9 cellular contexts compared by ENCODE assay signal in the genomic region with DNA sequence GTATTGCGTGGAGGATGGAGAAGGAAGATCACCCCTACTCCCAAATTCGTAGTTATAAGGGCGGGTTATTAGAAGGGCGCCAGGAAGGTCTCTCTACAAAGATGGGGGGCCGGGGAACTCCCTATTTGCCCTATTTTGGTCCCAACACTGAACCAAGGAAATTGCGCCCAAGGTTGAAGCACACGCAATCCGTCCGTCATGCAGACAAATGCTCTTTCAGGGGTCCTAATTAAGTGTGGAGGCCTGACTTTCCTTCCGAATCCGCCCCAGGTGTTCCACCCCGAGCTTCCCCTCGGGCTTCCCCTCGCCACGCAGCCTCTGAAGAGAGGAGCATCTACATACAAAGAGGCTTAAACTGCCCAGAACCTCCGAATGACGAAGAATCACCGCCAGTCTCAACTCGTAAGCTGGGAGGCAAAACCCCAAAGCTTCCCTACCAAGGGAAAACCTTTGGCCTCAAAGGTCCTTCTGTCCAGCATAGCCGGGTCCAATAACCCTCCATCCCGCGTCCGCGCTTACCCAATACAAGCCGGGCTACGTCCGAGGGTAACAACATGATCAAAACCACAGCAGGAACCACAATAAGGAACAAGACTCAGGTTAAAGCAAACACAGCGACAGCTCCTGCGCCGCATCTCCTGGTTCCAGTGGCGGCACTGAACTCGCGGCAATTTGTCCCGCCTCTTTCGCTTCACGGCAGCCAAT. TPM values are rescaled to one million over a fixed set of nuclear protein-coding genes. Genes with fewer than 3 reads are reported as not detected.
DNase-seq lines count a peak whose midpoint lies in the region; ATAC-seq and TF ChIP-seq lines count a peak whose summit lies in the region.
"Had no signal": no experiment of that assay in that cellular context is flagged by ENCODE, and none has a peak within 500 bp of the region (broad histone marks: within the 10 kb centered on the region; RNA-seq: fewer than 3 reads in every experiment).

A gene (minus strand): TSS at position 658 of the 705 bp plus-strand sequence. CDS start 102 bp downstream, at position 556.

- no peaks in the 10 kb centered on the region for H3K9me3 ChIP-seq in CD4-positive, alpha-beta T cell (ENCODE audit: control insufficient read depth, low read length)
- H3K9me3 ChIP-seq in naive thymus-derived CD4-positive, alpha-beta T cell (ENCODE audit: control insufficient read depth in 2 of 3, low read length in 3 of 3): no peaks in the 10 kb centered on the region

- no peaks in the 10 kb centered on the region for H3K27me3 Mint-ChIP-seq in CD4-positive, alpha-beta T cell
- H3K27me3 Mint-ChIP-seq in naive thymus-derived CD4-positive, alpha-beta T cell: no peaks in the 10 kb centered on the region

- POLR2A ChIA-PET in CD4-positive, alpha-beta T cell (lab: Charles Lee): interaction anchor here (0.7 to 11.9 kb wide), 27 partner anchors 8 to 443 kb away, joined by 3 to 773 read pairs (median 6); a partner anchor contains a TSS
- POLR2A ChIA-PET in RWPE1 (lab: Yijun Ruan, JAX; ENCODE audit: low non-redundant PET): interaction anchor here (0.9 kb wide), 1 partner anchor 77 kb away, joined by 3 read pairs; no protein-coding TSS in a partner anchor
- POLR2A ChIA-PET in naive thymus-derived CD4-positive, alpha-beta T cell (lab: Charles Lee): interaction anchor here (0.9 to 9.0 kb wide), 24 partner anchors 9 to 245 kb away, joined by 3 to 779 read pairs (median 5); a partner anchor contains a TSS

- H3K4me1 ChIP-seq in naive thymus-derived CD4-positive, alpha-beta T cell (ENCODE audit: control insufficient read depth in 2 of 2, insufficient read depth in 2 of 2, low read length in 2 of 2): peaks cover 25 to 28% of the 10 kb centered on the region in 2 donors

- peaks cover 55% of the 10 kb centered on the region for H3K4me1 Mint-ChIP-seq in CD4-positive, alpha-beta T cell (ENCODE audit: low read depth)
- H3K4me1 Mint-ChIP-seq in naive thymus-derived CD4-positive, alpha-beta T cell: peaks cover 37 to 60% (median 39%) of the 10 kb centered on the region in 7 donors

- peak within 1 kb of the TSS; percentile 93 for H3K4me3 ChIP-seq in naive thymus-derived CD4-positive, alpha-beta T cell (ENCODE audit: low read length)

- TF ChIP-seq CTCF in CD4-positive, alpha-beta T cell (IDR thresholded peaks at IDR 0.05): no peak
- no peak for TF ChIP-seq CTCF in RWPE1 (conservative IDR thresholded peaks at IDR 0.05; ENCODE audit: low read depth)

- intact Hi-C loops in CD4-positive, alpha-beta T cell (cut with DNase I, micrococcal nuclease): loop anchor here (1.0 to 10.0 kb wide), 10 partner anchors 17 to 443 kb away; a partner anchor contains a TSS
- intact Hi-C loops in naive thymus-derived CD4-positive, alpha-beta T cell (cut with micrococcal nuclease): loop anchor here (1.0 to 10.0 kb wide), 21 partner anchors 9 to 765 kb away; a partner anchor contains a TSS

- H3K4me3 Mint-ChIP-seq in CD4-positive, alpha-beta T cell: no peak within 1 kb of the TSS
- H3K4me3 Mint-ChIP-seq in naive thymus-derived CD4-positive, alpha-beta T cell: no peak within 1 kb of the TSS
- H3K4me3 Mint-ChIP-seq: T-helper 1 cell treated with Interleukin-12 subunit alpha and Interleukin-12 subunit beta and Interleukin-4 antibody, amounts not matched to agents 30 μg/mL and 1 μg/mL, for 36 hours had no signal

- peak within 1 kb of the TSS; percentile 99 for H3K27ac ChIP-seq in CD4-positive, alpha-beta T cell (ENCODE audit: low read depth, low read length)
- H3K27ac ChIP-seq in RWPE1: peak within 1 kb of the TSS; percentile 96
- peak within 1 kb of the TSS; percentile 98 for H3K27ac ChIP-seq in naive thymus-derived CD4-positive, alpha-beta T cell (ENCODE audit: low read depth, low read length)

- peak in 6 of 10 experiments; percentile 6 to 46 (median 25) for DNase-seq in CD4-positive, alpha-beta T cell
- no peak for DNase-seq in RWPE1 (ENCODE audit: low spot score)
- DNase-seq in effector CD4-positive, alpha-beta T cell: peak; percentile 34
- DNase-seq in naive thymus-derived CD4-positive, alpha-beta T cell: peak in 2 of 9 donors; percentile 8 to 73
- no peak for DNase-seq in cortex of kidney (lab: John Stamatoyannopoulos, UW)
- DNase-seq in GOT3 (lab: John Stamatoyannopoulos, UW): no peak

- H3K9me3 Mint-ChIP-seq in CD4-positive, alpha-beta T cell: no peaks in the 10 kb centered on the region
- no peaks in the 10 kb centered on the region for H3K9me3 Mint-ChIP-seq in naive thymus-derived CD4-positive, alpha-beta T cell
- H3K9me3 Mint-ChIP-seq: T-helper 1 cell treated with Interleukin-12 subunit alpha and Interleukin-12 subunit beta and Interleukin-4 antibody, amounts not matched to agents 30 μg/mL and 1 μg/mL, for 36 hours had no signal

- no peaks in the 10 kb centered on the region for H3K27me3 ChIP-seq in CD4-positive, alpha-beta T cell (ENCODE audit: control insufficient read depth, insufficient read depth, low read length)
- no peaks in the 10 kb centered on the region for H3K27me3 ChIP-seq in naive thymus-derived CD4-positive, alpha-beta T cell (ENCODE audit: control insufficient read depth in 2 of 2, insufficient read depth in 2 of 2, low read length in 2 of 2)

- H3K27ac Mint-ChIP-seq in CD4-positive, alpha-beta T cell: no peak within 1 kb of the TSS
- H3K27ac Mint-ChIP-seq in naive thymus-derived CD4-positive, alpha-beta T cell: no peak within 1 kb of the TSS
- H3K27ac Mint-ChIP-seq: T-helper 1 cell treated with Interleukin-12 subunit alpha and Interleukin-12 subunit beta and Interleukin-4 antibody, amounts not matched to agents 30 μg/mL and 1 μg/mL, for 36 hours had no signal

- ATAC-seq in CD4-positive, alpha-beta T cell (ENCODE audit: poor library complexity): no peak
- ATAC-seq in GM21515 (IDR thresholded peaks at IDR 0.05; ENCODE audit: unreplicated experiment): peak; percentile 0
- peak; percentile 1 for ATAC-seq in naive thymus-derived CD4-positive, alpha-beta T cell
- no peak for ATAC-seq in HG03439 (IDR thresholded peaks at IDR 0.05; ENCODE audit: unreplicated experiment)

- H3K36me3 Mint-ChIP-seq in CD4-positive, alpha-beta T cell (ENCODE audit: low read depth): peaks cover 50% of the 10 kb centered on the region
- H3K36me3 Mint-ChIP-seq in naive thymus-derived CD4-positive, alpha-beta T cell: peaks cover 3 to 30% (median 20%) of the 10 kb centered on the region in 5 donors

- peaks cover 0 to 6% (median 0%) of the 10 kb centered on the region in 3 experiments for H3K36me3 ChIP-seq in naive thymus-derived CD4-positive, alpha-beta T cell (ENCODE audit: control insufficient read depth in 2 of 3, insufficient read depth in 3 of 3, low read length in 3 of 3)

- CTCF ChIA-PET in CD4-positive, alpha-beta T cell (lab: Charles Lee): interaction anchor here (1.0 to 6.8 kb wide), 13 partner anchors 9 to 70 kb away, joined by 3 to 65 read pairs (median 5); no protein-coding TSS in a partner anchor
- CTCF ChIA-PET in RWPE1 (lab: Yijun Ruan, JAX): interaction anchor here (0.7 kb wide), 1 partner anchor 316 kb away, joined by 3 read pairs; no protein-coding TSS in a partner anchor
- CTCF ChIA-PET in naive thymus-derived CD4-positive, alpha-beta T cell (lab: Charles Lee): interaction anchor here (0.7 to 9.5 kb wide), 5 partner anchors 16 to 367 kb away, joined by 3 to 104 read pairs (median 4); no protein-coding TSS in a partner anchor

RNA-seq across cellular contexts. Expression of the gene that starts here (rescaled TPM):
- 10 to 100 TPM; 25.4 to 28.9 TPM for total RNA-seq in CD4-positive, alpha-beta T cell
- total RNA-seq in naive thymus-derived CD4-positive, alpha-beta T cell: 10 to 100 TPM; 38.4 to 89.2 (median 45.9) TPM
- 10 to 100 TPM; 45.6 to 67.0 TPM for polyA plus RNA-seq in naive thymus-derived CD4-positive, alpha-beta T cell

Comparison
In these comparisons a context has a peak if more than half of its experiments do, and no peak if none do; other contexts are left out.
1. ATAC-seq: peak in GM21515 (single experiment) and naive thymus-derived CD4-positive, alpha-beta T cell (single experiment); none in CD4-positive, alpha-beta T cell (single experiment) and HG03439 (single experiment).
2. DNase-seq: peak in CD4-positive, alpha-beta T cell (6 of 10) and effector CD4-positive, alpha-beta T cell (single experiment); none in RWPE1 (single experiment), cortex of kidney (single experiment) and GOT3 (single experiment).
3. Peak in every context shown above with its lines, with median percentiles within 50 percentile points of each other: H3K27ac ChIP-seq.